17 cellular contexts compared by ENCODE assay signal in the genomic region with DNA sequence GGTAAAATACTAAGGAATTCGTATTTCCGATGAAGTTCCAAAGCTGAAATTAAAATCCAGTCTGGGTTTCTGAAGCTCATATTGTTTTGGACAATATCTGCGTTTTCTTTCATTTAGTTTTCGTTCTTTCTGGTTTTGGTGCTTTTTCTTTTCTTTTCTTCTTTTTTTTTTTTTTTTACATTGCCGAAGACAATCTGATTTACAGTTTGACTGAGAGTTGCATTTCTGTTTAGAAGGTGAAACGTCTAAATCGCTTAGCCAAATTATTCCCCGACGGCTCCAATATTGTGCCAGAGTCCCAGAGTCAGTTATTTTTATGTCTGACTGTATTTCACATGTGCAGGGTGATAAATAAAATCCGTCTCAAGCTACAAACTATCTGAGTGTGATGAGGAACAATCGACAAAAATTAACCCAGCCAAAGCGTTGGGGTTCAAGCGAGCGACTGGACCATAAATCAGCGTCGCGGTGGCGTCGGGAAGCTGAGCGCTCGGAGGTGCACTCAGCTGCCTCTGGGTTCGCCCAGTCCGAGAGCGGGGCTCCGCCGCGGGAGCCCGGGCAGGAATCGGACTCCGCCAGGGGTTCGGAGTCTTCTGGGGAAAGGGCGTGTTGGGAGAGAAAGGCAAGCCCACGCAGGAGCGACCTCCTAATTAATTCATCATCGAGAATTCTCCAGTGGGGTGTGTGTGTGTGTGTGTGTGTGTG. TPM values are rescaled to one million over a fixed set of nuclear protein-coding genes. Genes with fewer than 3 reads are reported as not detected.
DNase-seq lines count a peak whose midpoint lies in the region; ATAC-seq and TF ChIP-seq lines count a peak whose summit lies in the region.
"Had no signal": no experiment of that assay in that cellular context is flagged by ENCODE, and none has a peak within 500 bp of the region (broad histone marks: within the 10 kb centered on the region; RNA-seq: fewer than 3 reads in every experiment).

No MANE protein-coding gene starts in this region.

- WGBS in adrenal gland, 4 donors: 8 to 19% (median 12%) methylated on average over 30 to 35 of the region's 35 CpGs
- 10 to 16% methylated on average over 35 of the region's 35 CpGs for WGBS in lower leg skin, 2 donors

- H3K9me3 ChIP-seq in adrenal gland (replicated peaks in 1 of 3): no peaks in the 10 kb centered on the region
- H3K9me3 ChIP-seq: neutrophil had no signal

- intact Hi-C loops in Right ventricle myocardium inferior (cut with DNase I) (loop anchor here (5.0 to 10.0 kb wide), 2 partner anchors 242 to 350 kb away; no protein-coding TSS in a partner anchor), cardiac septum (cut with DNase I) (loop anchor here (10.0 kb wide), 1 partner anchor 348 kb away; no protein-coding TSS in a partner anchor), adrenal gland (cut with DNase I) (no loop called here), lower leg skin (cut with DNase I; ENCODE audit: low total_unique reads) (no loop called here)

- no peaks in the 10 kb centered on the region for H3K36me3 ChIP-seq in adrenal gland (replicated peaks in 1 of 2)
- H3K36me3 ChIP-seq: esophagus squamous epithelium, neutrophil had no signal

- H3K4me3 ChIP-seq in adrenal gland (peak overlapping the region in 1 of 4 donors; percentile 54), lower leg skin (ENCODE audit: low read depth, poor library complexity, severe bottlenecking) (no peak overlapping the region)

- TF ChIP-seq CTCF in adrenal gland (IDR thresholded peaks at IDR 0.05): no peak
- no peak for TF ChIP-seq CTCF in lower leg skin (IDR thresholded peaks at IDR 0.05)

- peaks cover 81% of the 10 kb centered on the region for H3K27me3 ChIP-seq in adrenal gland

- H3K27ac ChIP-seq in adrenal gland: no peak overlapping the region
- H3K27ac ChIP-seq: C4-2B, esophagus squamous epithelium, neutrophil, VCaP had no signal

- DNase-seq in Right ventricle myocardium inferior (ENCODE audit: missing footprints): no peak
- no peak for DNase-seq in cardiac septum (ENCODE audit: low spot score)
- peak; percentile 68 for DNase-seq in ecto neural progenitor cell (ENCODE audit: low spot score)
- DNase-seq in left kidney (ENCODE audit: low read depth, low spot score): peak; percentile 29
- no peak for DNase-seq in adrenal gland
- no peak for DNase-seq in AG08395 (ENCODE audit: low spot score)
- no peak for DNase-seq in lower leg skin (ENCODE audit: low spot score in 2 of 2)
- no peak for DNase-seq in C1 segment of cervical spinal cord (lab: John Stamatoyannopoulos, UW)
- DNase-seq: activated T-cell treated with anti-CD3 and anti-CD28 coated beads, Interleukin-2, amount 50 U/mL, for 4 hours; caudate nucleus; esophagus squamous epithelium; NCI-H748 treated with DMSO at 0.1 percent for 48 hours; stimulated activated CD4-positive, alpha-beta T cell treated with anti-CD3 and anti-CD28 coated beads, Interleukin-1b, Interleukin-23, amount 100 ng/mL, for 48 hours had no signal

- peak; percentile 37 for ATAC-seq in Right ventricle myocardium inferior
- ATAC-seq: activated T-cell treated with anti-CD3 and anti-CD28 coated beads, Interleukin-2, amount 50 U/mL, for 4 hours; stimulated activated effector memory CD8-positive, alpha-beta T cell treated with anti-CD3 and anti-CD28 coated beads, Interleukin-12 subunit alpha, Interleukin-12 subunit beta, amount 100 ng/mL, for 72 hours had no signal

- no peak for TF ChIP-seq POLR2A in adrenal gland (IDR thresholded peaks at IDR 0.05)
- TF ChIP-seq POLR2A in lower leg skin (IDR thresholded peaks at IDR 0.05): no peak

- peaks cover 10 to 16% of the 10 kb centered on the region in 2 donors for H3K4me1 ChIP-seq in adrenal gland (replicated peaks in 1 of 2)

RNA-seq across cellular contexts. Expression of a gene that starts 8.2 kb away (rescaled TPM):
- total RNA-seq in Right ventricle myocardium inferior (8.4 TPM), cardiac septum (4.6 TPM), adrenal gland (10 to 100 TPM in 1 of 8 donors, 1 to 10 TPM in 7; 2.1 to 10.4 (median 3.2) TPM), lower leg skin (1 to 10 TPM; 1.1 to 8.6 (median 4.2) TPM)
- 1 to 10 TPM; 1.0 to 6.3 (median 2.1) TPM for polyA plus RNA-seq in adrenal gland
- total RNA-seq: activated T-cell treated with anti-CD3 and anti-CD28 coated beads, Interleukin-2, amount 50 U/mL, for 4 hours had no signal

Comparison
In these comparisons a context has a peak if more than half of its experiments do, and no peak if none do; other contexts are left out.
1. DNase-seq: peak in ecto neural progenitor cell (single experiment) and left kidney (single experiment); none in Right ventricle myocardium inferior (single experiment), cardiac septum (single experiment), adrenal gland (0 of 7), AG08395 (single experiment), lower leg skin (0 of 2) and C1 segment of cervical spinal cord (0 of 14).
2. intact Hi-C loops: an anchor here in Right ventricle myocardium inferior (5.0 to 10.0 kb wide) and cardiac septum (10.0 kb wide); none called in adrenal gland and lower leg skin.